2 cellular contexts compared by ENCODE assay signal in the genomic region with DNA sequence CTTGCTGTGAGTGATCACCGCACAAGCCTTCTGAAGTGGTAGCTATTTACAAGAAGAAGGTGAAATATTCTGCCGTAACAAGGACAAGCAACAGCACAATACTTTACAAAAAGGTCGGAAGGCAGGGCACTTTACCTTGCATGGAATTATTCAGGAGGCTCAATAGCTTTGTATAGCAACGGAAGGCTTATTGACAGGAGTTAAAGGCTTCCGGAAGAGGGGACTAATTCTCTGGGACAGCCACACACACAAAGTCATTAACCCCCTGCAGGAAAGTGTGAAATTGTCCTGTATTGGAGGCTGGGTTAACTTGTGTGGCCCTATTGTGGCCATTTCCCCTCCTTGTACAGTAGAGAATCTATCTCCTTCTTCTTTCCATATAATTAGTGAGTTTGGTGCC.
TF ChIP-seq lines count a peak whose summit lies in the region.

No MANE protein-coding gene starts in this region.

TF ChIP-seq in GM23338, 12 proteins besides CTCF, POLR2A, EP300 and RAD21 (continues in another document):
- TF ChIP-seq NANOG (IDR thresholded peaks at IDR 0.05; ENCODE audit: borderline replicate concordance), result peak; percentile 100
- TF ChIP-seq ETS1 (IDR thresholded peaks at IDR 0.05), result peak; percentile 83
- TF ChIP-seq EZH2phosphoT487 (IDR thresholded peaks at IDR 0.05; ENCODE audit: unreplicated experiment), result no peak
- TF ChIP-seq ZNF462 (CRISPR knock-in tag; IDR thresholded peaks at IDR 0.05), result no peak; the same call in 1 of the 2 replicates
- TF ChIP-seq ZNF114 (CRISPR knock-in tag; IDR thresholded peaks at IDR 0.05), result no peak
- 0 out of 2 replicates have a peak, but pooled peaks have one; percentile 20 for TF ChIP-seq POLR2AphosphoS5 (IDR thresholded peaks at IDR 0.05; ENCODE audit: low read depth)
- no peak for TF ChIP-seq JUNB (IDR thresholded peaks at IDR 0.05; ENCODE audit: unreplicated experiment)
- TF ChIP-seq EZH2 (IDR thresholded peaks at IDR 0.05; ENCODE audit: low read depth, unreplicated experiment), result no peak
- TF ChIP-seq CREB1 (CRISPR knock-in tag; IDR thresholded peaks at IDR 0.05; ENCODE audit: low read depth), result no peak
- no peak for TF ChIP-seq STAT1 (IDR thresholded peaks at IDR 0.05; ENCODE audit: unreplicated experiment)
- TF ChIP-seq ZNF331 (CRISPR knock-in tag; IDR thresholded peaks at IDR 0.05; ENCODE audit: low read depth), result no peak

TF ChIP-seq in H1, 55 proteins besides CTCF, POLR2A, EP300 and RAD21:
- TF ChIP-seq BACH1 (IDR thresholded peaks at IDR 0.05; ENCODE audit: low read length), result no peak
- peak; percentile 65 for TF ChIP-seq NANOG (IDR thresholded peaks at IDR 0.05; ENCODE audit: insufficient read depth, low read depth, low read length, poor library complexity, severe bottlenecking)
- TF ChIP-seq HDAC2 (IDR thresholded peaks at IDR 0.05; ENCODE audit: borderline replicate concordance in 1 of 2, low read depth in 2 of 2, low read length in 2 of 2), result 0 out of 4 replicates have a peak, but pooled peaks of 1 of the 2 experiments have one; percentile 58
- no peak for TF ChIP-seq CREB1 (IDR thresholded peaks at IDR 0.05)
